In genomic region chr16:81535679-81536360, GRCh38 we compare ENCODE assay signal across 15 cellular contexts.
A peak's percentile ranks its signal among the peaks of the same experiment; 100 is the strongest.
DNase-seq lines count a peak whose midpoint lies in the region; ATAC-seq, FAIRE-seq and TF ChIP-seq lines count a peak whose summit lies in the region.
"Had no signal": no experiment of that assay in that cellular context is flagged by ENCODE, and none has a peak within 500 bp of the region (broad histone marks: within the 10 kb centered on the region; RNA-seq: fewer than 3 reads in every experiment).

No MANE protein-coding gene starts in this region.

- peaks cover 0 to 36% (median 4%) of the 10 kb centered on the region in 3 donors for H3K36me3 Mint-ChIP-seq in CD8-positive, alpha-beta memory T cell
- H3K36me3 Mint-ChIP-seq in activated T-helper 17 cell treated with anti-CD3 and anti-CD28 coated beads, Interleukin-2, amount 50 U/mL, for 72 hours (ENCODE audit: low read depth), result no peaks in the 10 kb centered on the region
- H3K36me3 Mint-ChIP-seq in Caco-2 (ENCODE audit: insufficient read depth, unreplicated experiment), result peaks cover 22% of the 10 kb centered on the region
- peaks cover 35% of the 10 kb centered on the region for H3K36me3 Mint-ChIP-seq in CD8-positive, alpha-beta T cell

- no peak overlapping the region for H3K4me3 ChIP-seq in CD8-positive, alpha-beta memory T cell (ENCODE audit: low read length)
- no peak overlapping the region for H3K4me3 ChIP-seq in keratinocyte (ENCODE audit: control insufficient read depth in 2 of 3, extremely low read depth in 1 of 3, insufficient read depth in 2 of 3, low read depth in 1 of 3, low read length in 3 of 3)
- H3K4me3 ChIP-seq in trophoblast cell (ENCODE audit: low read depth, low read length), result no peak overlapping the region
- no peak overlapping the region for H3K4me3 ChIP-seq in Caco-2 (ENCODE audit: low read depth, low read length)
- H3K4me3 ChIP-seq in CD8-positive, alpha-beta T cell (ENCODE audit: low read depth, low read length), result no peak overlapping the region
- H3K4me3 ChIP-seq: GM23338 had no signal

- POLR2A ChIA-PET in CD8-positive, alpha-beta memory T cell (lab: Charles Lee), result no interaction called here
- POLR2A ChIA-PET in Caco-2 (lab: Charles Lee), result no interaction called here
- POLR2A ChIA-PET in CD8-positive, alpha-beta T cell (lab: Charles Lee), result no interaction called here

- BruUV-seq in Caco-2 (replicated peaks; lab: Mats Ljungman, UMichigan), result no TSS peak

- H2AFZ ChIP-seq in keratinocyte (ENCODE audit: control insufficient read depth, low read length) (no peak overlapping the region), trophoblast cell (ENCODE audit: insufficient read depth, low read length, poor library complexity) (no peak overlapping the region)
- H2AFZ ChIP-seq: GM23338 had no signal

- H3K27me3 Mint-ChIP-seq in CD8-positive, alpha-beta memory T cell, result peaks cover 0 to 2% of the 10 kb centered on the region in 2 donors
- no peaks in the 10 kb centered on the region for H3K27me3 Mint-ChIP-seq in activated T-helper 17 cell treated with anti-CD3 and anti-CD28 coated beads, Interleukin-2, amount 50 U/mL, for 72 hours
- H3K27me3 Mint-ChIP-seq in Caco-2 (ENCODE audit: insufficient read depth, unreplicated experiment), result no peaks in the 10 kb centered on the region
- H3K27me3 Mint-ChIP-seq in CD8-positive, alpha-beta T cell (ENCODE audit: low read depth), result no peaks in the 10 kb centered on the region
- H3K27me3 Mint-ChIP-seq: B cell; CD4-positive, alpha-beta T cell had no signal

- peak overlapping the region; percentile 71 for H3K4ac ChIP-seq in trophoblast cell (ENCODE audit: low read depth, low read length)

- no peak for ATAC-seq in activated T-helper 17 cell treated with anti-CD3 and anti-CD28 coated beads, Interleukin-2, amount 50 U/mL, for 72 hours (replicated peaks)
- no peak for ATAC-seq in GM18870 (IDR thresholded peaks at IDR 0.05; ENCODE audit: unreplicated experiment)
- no peak for ATAC-seq in GM21717 (IDR thresholded peaks at IDR 0.05; ENCODE audit: unreplicated experiment)
- no peak for ATAC-seq in CD8-positive, alpha-beta T cell
- ATAC-seq: GM23338 had no signal

- H3K9me3 ChIP-seq in CD8-positive, alpha-beta memory T cell (ENCODE audit: low read length), result no peaks in the 10 kb centered on the region
- H3K9me3 ChIP-seq in keratinocyte (ENCODE audit: control insufficient read depth, low read depth, low read length) (no peaks in the 10 kb centered on the region), trophoblast cell (ENCODE audit: insufficient read depth, low read depth, low read length) (no peaks in the 10 kb centered on the region), Caco-2 (no peaks in the 10 kb centered on the region)
- no peaks in the 10 kb centered on the region for H3K9me3 ChIP-seq in CD8-positive, alpha-beta T cell (ENCODE audit: low read length)

- CTCF ChIA-PET in CD8-positive, alpha-beta memory T cell (lab: Charles Lee), result no interaction called here
- CTCF ChIA-PET in Caco-2 (lab: Charles Lee), result no interaction called here
- CTCF ChIA-PET in CD8-positive, alpha-beta T cell (lab: Charles Lee), result no interaction called here

- H4K20me1 ChIP-seq in keratinocyte (ENCODE audit: control insufficient read depth, extremely low read depth, insufficient read depth, low read length), result no peaks in the 10 kb centered on the region

- peak overlapping the region; percentile 51 for H3K18ac ChIP-seq in trophoblast cell (ENCODE audit: low read length)

- H2BK120ac ChIP-seq in trophoblast cell (ENCODE audit: insufficient read depth, low read length, poor library complexity), result no peak overlapping the region

- H2BK12ac ChIP-seq in trophoblast cell (ENCODE audit: low read length), result no peak overlapping the region

- peaks cover 88% of the 10 kb centered on the region for H3K79me2 ChIP-seq in keratinocyte (ENCODE audit: control insufficient read depth, insufficient read depth, low read length)
- H3K79me2 ChIP-seq in trophoblast cell (ENCODE audit: control insufficient read depth, insufficient read depth, low read length, poor library complexity), result peaks cover 7% of the 10 kb centered on the region

- peaks cover 7% of the 10 kb centered on the region for H3K79me1 ChIP-seq in trophoblast cell (ENCODE audit: low read length)

- H3K36me3 ChIP-seq in CD8-positive, alpha-beta memory T cell (ENCODE audit: insufficient read depth, low read length), result no peaks in the 10 kb centered on the region
- peaks cover 1 to 21% of the 10 kb centered on the region in 2 experiments for H3K36me3 ChIP-seq in keratinocyte (ENCODE audit: control insufficient read depth in 2 of 2, extremely low read depth in 1 of 2, insufficient read depth in 2 of 2, low read length in 2 of 2)
- peaks cover 0 to 19% of the 10 kb centered on the region in 2 experiments for H3K36me3 ChIP-seq in trophoblast cell (ENCODE audit: control insufficient read depth in 1 of 2, insufficient read depth in 2 of 2, low read length in 2 of 2)
- no peaks in the 10 kb centered on the region for H3K36me3 ChIP-seq in Caco-2 (ENCODE audit: control insufficient read depth, insufficient read depth, low read length)
- H3K36me3 ChIP-seq in CD8-positive, alpha-beta T cell (ENCODE audit: insufficient read depth, low read length), result no peaks in the 10 kb centered on the region

- intact Hi-C loops in Caco-2 (cut with micrococcal nuclease; ENCODE audit: unreplicated experiment), result loop anchor here (2.0 kb wide), 1 partner anchor 13 kb away; no protein-coding TSS in a partner anchor
- intact Hi-C loops in CD8-positive, alpha-beta T cell (cut with DNase I, micrococcal nuclease), result no loop called here

- peak overlapping the region in 5 of 8 donors; percentile 10 to 52 (median 44) for H3K27ac Mint-ChIP-seq in CD8-positive, alpha-beta memory T cell
- H3K27ac Mint-ChIP-seq in activated T-helper 17 cell treated with anti-CD3 and anti-CD28 coated beads, Interleukin-2, amount 50 U/mL, for 72 hours, result peak overlapping the region; percentile 36
- no peak overlapping the region for H3K27ac Mint-ChIP-seq in Caco-2 (ENCODE audit: unreplicated experiment)
- H3K27ac Mint-ChIP-seq in CD8-positive, alpha-beta T cell, result no peak overlapping the region
- H3K27ac Mint-ChIP-seq: B cell; CD4-positive, alpha-beta T cell; GM23338 had no signal

- peaks cover 25 to 51% (median 41%) of the 10 kb centered on the region in 3 donors for H3K4me1 Mint-ChIP-seq in CD8-positive, alpha-beta memory T cell
- H3K4me1 Mint-ChIP-seq in activated T-helper 17 cell treated with anti-CD3 and anti-CD28 coated beads, Interleukin-2, amount 50 U/mL, for 72 hours, result peaks cover 18% of the 10 kb centered on the region
- peaks cover 40% of the 10 kb centered on the region for H3K4me1 Mint-ChIP-seq in Caco-2 (ENCODE audit: low read depth, unreplicated experiment)
- peaks cover 14% of the 10 kb centered on the region for H3K4me1 Mint-ChIP-seq in CD8-positive, alpha-beta T cell (ENCODE audit: low read depth)

- H4K91ac ChIP-seq in trophoblast cell (ENCODE audit: low read depth, low read length), result no peak overlapping the region

- FAIRE-seq in keratinocyte (lab: Jason Lieb, UNC), result no peak

- no CpG with 5 or more reads among the region's 10 CpGs for WGBS in trophoblast cell (ENCODE audit: extremely low coverage, insufficient coverage, insufficient read length)

- no peak overlapping the region for H3K9ac ChIP-seq in keratinocyte (ENCODE audit: control insufficient read depth, extremely low read depth, insufficient read depth, low read length)
- no peak overlapping the region for H3K9ac ChIP-seq in trophoblast cell (ENCODE audit: low read length)

- no peak overlapping the region for H4K8ac ChIP-seq in trophoblast cell (ENCODE audit: low read depth, low read length)

- no peaks in the 10 kb centered on the region for H3K9me3 Mint-ChIP-seq in CD8-positive, alpha-beta memory T cell
- H3K9me3 Mint-ChIP-seq in activated T-helper 17 cell treated with anti-CD3 and anti-CD28 coated beads, Interleukin-2, amount 50 U/mL, for 72 hours, result no peaks in the 10 kb centered on the region
- H3K9me3 Mint-ChIP-seq in Caco-2 (ENCODE audit: unreplicated experiment), result no peaks in the 10 kb centered on the region
- H3K9me3 Mint-ChIP-seq in CD8-positive, alpha-beta T cell, result no peaks in the 10 kb centered on the region
- H3K9me3 Mint-ChIP-seq: CD4-positive, alpha-beta T cell; GM23338 had no signal

- no peak for TF ChIP-seq CTCF in keratinocyte (optimal IDR thresholded peaks at IDR 0.05 in 1 of 3, IDR thresholded peaks at IDR 0.05 in 1 of 3, conservative IDR thresholded peaks at IDR 0.05 in 1 of 3; ENCODE audit: extremely low read depth in 1 of 3, insufficient read depth in 2 of 3, low read length in 3 of 3)
- TF ChIP-seq CTCF in Caco-2 (IDR thresholded peaks at IDR 0.05; ENCODE audit: insufficient read depth in 1 of 2, low read depth in 1 of 2, low read length in 1 of 2, severe bottlenecking in 1 of 2, unreplicated experiment in 1 of 2), result no peak
- no peak for TF ChIP-seq CTCF in CD8-positive, alpha-beta T cell (IDR thresholded peaks at IDR 0.05)

- no peak overlapping the region for H3K27ac ChIP-seq in CD8-positive, alpha-beta memory T cell (ENCODE audit: low read depth, low read length)
- H3K27ac ChIP-seq in keratinocyte (ENCODE audit: control insufficient read depth, insufficient read depth, low read length) (peak overlapping the region; percentile 15), trophoblast cell (ENCODE audit: low read depth, low read length) (no peak overlapping the region)
- no peak overlapping the region for H3K27ac ChIP-seq in CD8-positive, alpha-beta T cell (ENCODE audit: low read depth, low read length)

- no peak overlapping the region for H3K4me2 ChIP-seq in keratinocyte (ENCODE audit: control insufficient read depth, extremely low read depth, insufficient read depth, low read depth, low read length)
- H3K4me2 ChIP-seq in trophoblast cell (ENCODE audit: low read length), result no peak overlapping the region
- H3K4me2 ChIP-seq: GM23338 had no signal

- H3K27me3 ChIP-seq in CD8-positive, alpha-beta memory T cell (ENCODE audit: insufficient read depth, low read length, poor library complexity, severe bottlenecking), result no peaks in the 10 kb centered on the region
- no peaks in the 10 kb centered on the region for H3K27me3 ChIP-seq in keratinocyte (ENCODE audit: control insufficient read depth, extremely low read depth, insufficient read depth, low read length)
- no peaks in the 10 kb centered on the region for H3K27me3 ChIP-seq in trophoblast cell (ENCODE audit: insufficient read depth, low read length)
- no peaks in the 10 kb centered on the region for H3K27me3 ChIP-seq in Caco-2 (replicated peaks; ENCODE audit: control insufficient read depth, insufficient read depth, low read length)
- H3K27me3 ChIP-seq in CD8-positive, alpha-beta T cell (ENCODE audit: insufficient read depth, low read length), result no peaks in the 10 kb centered on the region

- dilution Hi-C loops in keratinocyte (cut with MboI; ENCODE audit: extremely low pct_ligation_motif_present, low sequenced_read_pairs), result no loop called here

- H4K12ac ChIP-seq in trophoblast cell (ENCODE audit: low read depth, low read length), result no peak overlapping the region

- no peak overlapping the region for H2BK5ac ChIP-seq in trophoblast cell (ENCODE audit: low read depth, low read length, poor library complexity)

- H3K9me1 ChIP-seq in keratinocyte (ENCODE audit: control insufficient read depth, extremely low read depth, insufficient read depth, low read length), result peaks cover 4% of the 10 kb centered on the region

- H2AK5ac ChIP-seq in trophoblast cell (ENCODE audit: low read length), result peak overlapping the region; percentile 23

- no peak overlapping the region for H3K14ac ChIP-seq in trophoblast cell (ENCODE audit: low read length)

- no peak overlapping the region for H3K23ac ChIP-seq in trophoblast cell (ENCODE audit: low read length)

- no peak for DNase-seq in CD8-positive, alpha-beta memory T cell
- DNase-seq in keratinocyte (ENCODE audit: low read depth, low spot score) (no peak), trophoblast cell (no peak), Caco-2 (no peak)
- no peak for DNase-seq in CD8-positive, alpha-beta T cell
- DNase-seq: C1 segment of cervical spinal cord; CD4-positive, alpha-beta T cell; DMS53; GF-D8; H7 had no signal

- no peaks in the 10 kb centered on the region for H3K4me1 ChIP-seq in CD8-positive, alpha-beta memory T cell (ENCODE audit: insufficient read depth, low read length)
- H3K4me1 ChIP-seq in keratinocyte (ENCODE audit: control insufficient read depth, extremely low read depth, insufficient read depth, low read length), result peaks cover 41% of the 10 kb centered on the region
- peaks cover 29 to 40% of the 10 kb centered on the region in 2 experiments for H3K4me1 ChIP-seq in trophoblast cell (ENCODE audit: control insufficient read depth in 1 of 2, insufficient read depth in 2 of 2, low read length in 2 of 2)
- H3K4me1 ChIP-seq in Caco-2, result peaks cover 30% of the 10 kb centered on the region
- no peaks in the 10 kb centered on the region for H3K4me1 ChIP-seq in CD8-positive, alpha-beta T cell (ENCODE audit: insufficient read depth, low read length)

- no peak overlapping the region for H3K4me3 Mint-ChIP-seq in CD8-positive, alpha-beta memory T cell
- H3K4me3 Mint-ChIP-seq in activated T-helper 17 cell treated with anti-CD3 and anti-CD28 coated beads, Interleukin-2, amount 50 U/mL, for 72 hours, result no peak overlapping the region
- no peak overlapping the region for H3K4me3 Mint-ChIP-seq in Caco-2 (ENCODE audit: unreplicated experiment)
- no peak overlapping the region for H3K4me3 Mint-ChIP-seq in CD8-positive, alpha-beta T cell
- H3K4me3 Mint-ChIP-seq: B cell; CD4-positive, alpha-beta T cell; GM23338 had no signal

Comparison
In these comparisons a context has a peak if more than half of its experiments do, and no peak if none do; other contexts are left out.
1. H3K27ac Mint-ChIP-seq: peak in CD8-positive, alpha-beta memory T cell (5 of 8) and activated T-helper 17 cell treated with anti-CD3 and anti-CD28 coated beads, Interleukin-2, amount 50 U/mL, for 72 hours (single experiment); none in Caco-2 (single experiment) and CD8-positive, alpha-beta T cell (single experiment).